Comparison of ENCODE assay signal across 22 cellular contexts in genomic region chr16:9898555-9898954, GRCh38.
"Had no signal": no experiment of that assay in that cellular context is flagged by ENCODE, and none has a peak within 500 bp of the region (broad histone marks: within the 10 kb centered on the region; RNA-seq: fewer than 3 reads in every experiment).

No MANE protein-coding gene starts in this region.

- DNase-seq: KBM-7; NCI-H1092; NCI-H1105 treated with DMSO at 0.1 percent for 48 hours; NCI-H1417 treated with DMSO at 0.1 percent for 48 hours; NCI-H146; NCI-H1694 treated with DMSO at 0.1 percent for 48 hours; NCI-H1930; NCI-H2081; NCI-H2107; NCI-H2227 treated with DMSO at 0.1 percent for 48 hours; NCI-H510A; NCI-H524 treated with DMSO at 0.1 percent for 48 hours; NCI-H69; NCI-H774; NK-92 treated with Interleukin-12 subunit alpha and Interleukin-12 subunit beta, amount 100 ng/mL, for 24 hours; OCI-M1; PC-9; Peyer's patch; SHP77 treated with DMSO at 0.1 percent for 48 hours; SJCRH30 had no signal

- ATAC-seq: Right ventricle myocardium inferior, SK-N-SH treated with all-trans-retinoic acid at 6 μM for 48 hours had no signal

- H3K27ac ChIP-seq: PC-9, Peyer's patch, SJCRH30 had no signal

- H3K9me3 ChIP-seq: Peyer's patch, SJCRH30 had no signal

- H3K27me3 ChIP-seq: Peyer's patch, SJCRH30 had no signal

- H3K36me3 ChIP-seq: Peyer's patch, SJCRH30 had no signal

- H3K4me3 ChIP-seq: PC-9, Peyer's patch, SJCRH30 had no signal

- H2AFZ ChIP-seq: PC-9 had no signal

- H3K4me1 ChIP-seq: Peyer's patch, SJCRH30 had no signal

- H3K4me2 ChIP-seq: PC-9 had no signal
